In the genomic region with DNA sequence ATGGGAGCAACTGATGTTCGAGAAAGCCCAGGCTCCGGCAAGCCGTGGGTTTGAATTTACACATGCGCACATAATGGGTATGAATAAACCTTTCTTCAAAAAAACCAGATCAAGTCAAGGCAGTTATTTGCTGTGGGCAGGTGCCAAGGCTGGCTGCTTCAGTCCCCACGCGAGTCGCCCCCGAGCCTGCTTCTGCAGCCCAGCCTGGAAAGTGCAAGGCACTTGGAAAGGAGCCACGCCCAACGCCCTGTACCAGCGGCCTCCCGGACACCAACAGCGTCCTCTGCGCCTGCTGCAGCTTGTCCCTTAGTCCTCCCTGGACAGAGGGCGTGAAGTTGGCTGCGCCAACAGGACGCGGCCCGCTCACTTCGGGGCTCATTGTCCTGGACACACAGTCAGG, we compare ENCODE assay signal across 9 cellular contexts.
A peak's percentile ranks its signal among the peaks of the same experiment; 100 is the strongest.
DNase-seq lines count a peak whose midpoint lies in the region; ATAC-seq and TF ChIP-seq lines count a peak whose summit lies in the region.
"Had no signal": no experiment of that assay in that cellular context is flagged by ENCODE, and none has a peak within 500 bp of the region (broad histone marks: within the 10 kb centered on the region; RNA-seq: fewer than 3 reads in every experiment).

No MANE protein-coding gene starts in this region.

- H3K4me3 ChIP-seq in thyroid gland (replicated peaks in 1 of 3), result no peak overlapping the region

- no peaks in the 10 kb centered on the region for H3K27me3 ChIP-seq in thyroid gland

- no peak overlapping the region for H3K27ac Mint-ChIP-seq in glutamatergic neuron (ENCODE audit: unreplicated experiment)
- H3K27ac Mint-ChIP-seq: activated naive CD8-positive, alpha-beta T cell treated with anti-CD3 and anti-CD28 coated beads, Interleukin-2, amount 50 U/mL, for 24 hours had no signal

- peaks cover 5% of the 10 kb centered on the region for H3K27me3 Mint-ChIP-seq in glutamatergic neuron (ENCODE audit: unreplicated experiment)

- DNase-seq in glutamatergic neuron, result peak; percentile 50
- DNase-seq in mucosa of gallbladder (ENCODE audit: low spot score), result peak; percentile 22
- peak; percentile 48 to 52 for DNase-seq in thyroid gland
- no peak for DNase-seq in activated CD4-positive, CD25-positive, alpha-beta regulatory T cell (lab: John Stamatoyannopoulos, UW)
- DNase-seq in activated CD8-positive, alpha-beta memory T cell treated with anti-CD3 and anti-CD28 coated beads, Interleukin-2, amount 50 U/mL, for 48 hours, result no peak
- DNase-seq: activated naive CD8-positive, alpha-beta T cell treated with anti-CD3 and anti-CD28 coated beads, Interleukin-2, amount 50 U/mL, for 24 hours had no signal

- H3K4me3 Mint-ChIP-seq in glutamatergic neuron (ENCODE audit: unreplicated experiment), result peak overlapping the region; percentile 71
- H3K4me3 Mint-ChIP-seq: activated naive CD8-positive, alpha-beta T cell treated with anti-CD3 and anti-CD28 coated beads, Interleukin-2, amount 50 U/mL, for 24 hours had no signal

- 44 to 67% methylated on average over 20 of the region's 20 CpGs for WGBS in thyroid gland, 2 donors

- H3K4me1 ChIP-seq in thyroid gland, result peaks cover 10 to 19% of the 10 kb centered on the region in 2 donors

- no peaks in the 10 kb centered on the region for H3K36me3 ChIP-seq in thyroid gland

- H3K9me3 Mint-ChIP-seq in glutamatergic neuron (ENCODE audit: unreplicated experiment), result peaks cover 12% of the 10 kb centered on the region
- H3K9me3 Mint-ChIP-seq: activated naive CD8-positive, alpha-beta T cell treated with anti-CD3 and anti-CD28 coated beads, Interleukin-2, amount 50 U/mL, for 24 hours had no signal

- H3K27ac ChIP-seq in angular gyrus (ENCODE audit: low read depth, low read length), result peak overlapping the region; percentile 66
- no peak overlapping the region for H3K27ac ChIP-seq in thyroid gland
- H3K27ac ChIP-seq: KMS-11 had no signal

- no peak for ATAC-seq in GM18520 (IDR thresholded peaks at IDR 0.05; ENCODE audit: unreplicated experiment)
- ATAC-seq: activated naive CD8-positive, alpha-beta T cell treated with anti-CD3 and anti-CD28 coated beads, Interleukin-2, amount 50 U/mL, for 24 hours had no signal

- H3K36me3 Mint-ChIP-seq in glutamatergic neuron (ENCODE audit: unreplicated experiment), result no peaks in the 10 kb centered on the region

- intact Hi-C loops in thyroid gland (cut with DNase I), result no loop called here

- TF ChIP-seq CTCF in glutamatergic neuron (IDR thresholded peaks at IDR 0.05; ENCODE audit: partially characterized antibody, unreplicated experiment) (no peak), thyroid gland (IDR thresholded peaks at IDR 0.05) (no peak)

- peaks cover 24% of the 10 kb centered on the region for H3K4me1 Mint-ChIP-seq in glutamatergic neuron (ENCODE audit: low read depth, unreplicated experiment)
- H3K4me1 Mint-ChIP-seq: activated naive CD8-positive, alpha-beta T cell treated with anti-CD3 and anti-CD28 coated beads, Interleukin-2, amount 50 U/mL, for 24 hours had no signal

- H3K9me3 ChIP-seq in thyroid gland, result no peaks in the 10 kb centered on the region

- TF ChIP-seq POLR2A in thyroid gland (IDR thresholded peaks at IDR 0.05), result no peak

Comparison
In these comparisons a context has a peak if more than half of its experiments do, and no peak if none do; other contexts are left out.
1. DNase-seq: peak in glutamatergic neuron (single experiment), mucosa of gallbladder (single experiment) and thyroid gland (2 of 2); none in activated CD4-positive, CD25-positive, alpha-beta regulatory T cell (0 of 4) and activated CD8-positive, alpha-beta memory T cell treated with anti-CD3 and anti-CD28 coated beads, Interleukin-2, amount 50 U/mL, for 48 hours (single experiment).